Comparison of ENCODE assay signal across 23 cellular contexts in the genomic region with DNA sequence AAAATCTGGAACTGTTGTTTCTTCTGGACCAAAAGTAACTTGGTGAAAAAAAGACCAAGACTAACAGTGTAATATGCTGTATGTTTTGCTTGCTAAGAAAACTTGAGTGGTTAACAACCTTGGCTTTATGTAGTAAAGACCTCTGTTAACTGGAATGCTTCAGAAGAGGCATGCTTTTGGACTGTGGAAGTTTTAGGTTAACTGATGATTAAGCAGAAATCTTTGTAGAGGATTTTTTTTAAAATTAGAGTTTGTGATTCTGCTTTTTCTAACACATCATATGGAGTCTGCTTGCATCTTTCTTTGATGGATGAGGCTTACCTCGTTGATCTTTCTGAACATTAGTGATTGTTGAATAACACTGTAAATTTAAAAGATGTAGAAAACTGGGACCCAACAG. TPM values are rescaled to one million over a fixed set of nuclear protein-coding genes. Genes with fewer than 3 reads are reported as not detected.
A peak's percentile ranks its signal among the peaks of the same experiment; 100 is the strongest.
DNase-seq lines count a peak whose midpoint lies in the region; ATAC-seq, FAIRE-seq and TF ChIP-seq lines count a peak whose summit lies in the region.
"Had no signal": no experiment of that assay in that cellular context is flagged by ENCODE, and none has a peak within 500 bp of the region (broad histone marks: within the 10 kb centered on the region; RNA-seq: fewer than 3 reads in every experiment).

No MANE protein-coding gene starts in this region.

- no peak overlapping the region for H4K5ac ChIP-seq in IMR-90 (ENCODE audit: low read depth, low read length)

- TF ChIP-seq CTCF in IMR-90 (conservative IDR thresholded peaks at IDR 0.05; ENCODE audit: low read depth, low read length) (no peak), K562 (IDR thresholded peaks at IDR 0.05 in 2 of 3, conservative IDR thresholded peaks at IDR 0.05 in 1 of 3; ENCODE audit: insufficient read depth in 2 of 3, low read depth in 1 of 3, low read length in 3 of 3) (no peak), glutamatergic neuron (IDR thresholded peaks at IDR 0.05; ENCODE audit: partially characterized antibody, unreplicated experiment) (no peak)

- no peak overlapping the region for H3K9ac ChIP-seq in BLaER1 treated with 17β-estradiol and CSF1 and Interleukin-3, amounts not matched to agents 10 nM and 100 nM
- H3K9ac ChIP-seq in IMR-90 (ENCODE audit: low read depth, low read length): no peak overlapping the region
- H3K9ac ChIP-seq in K562 (ENCODE audit: insufficient read depth in 1 of 2, low read depth in 2 of 2, low read length in 2 of 2): no peak overlapping the region
- H3K9ac ChIP-seq: GM23248 had no signal

- no peak overlapping the region for H2AK9ac ChIP-seq in IMR-90 (replicated peaks; ENCODE audit: low read depth, low read length, poor library complexity)

- no peak overlapping the region for H3K56ac ChIP-seq in IMR-90 (ENCODE audit: extremely low read depth, insufficient read depth, low read length)

- no peak overlapping the region for H4K91ac ChIP-seq in IMR-90 (ENCODE audit: insufficient read depth, low read depth, low read length)

- no peak overlapping the region for H2BK5ac ChIP-seq in IMR-90 (ENCODE audit: low read depth, low read length, poor library complexity, severe bottlenecking)

- ATAC-seq in IMR-90 (ENCODE audit: low read depth) (no peak), K562 (no peak), HG02840 (IDR thresholded peaks at IDR 0.05; ENCODE audit: low FRiP score, unreplicated experiment) (no peak), left cardiac atrium (no peak), HG02938 (IDR thresholded peaks at IDR 0.05; ENCODE audit: unreplicated experiment) (no peak)

- dilution Hi-C loops in IMR-90 (cut with HindIII; ENCODE audit: low sequenced_read_pairs, unreplicated experiment): no loop called here

- H2AFZ ChIP-seq in IMR-90 (replicated peaks; ENCODE audit: low read length, poor library complexity): no peak overlapping the region
- H2AFZ ChIP-seq in K562 (ENCODE audit: low read depth, low read length): no peak overlapping the region
- H2AFZ ChIP-seq: GM23248 had no signal

- 0 out of 22 replicates have a peak, but pooled peaks cover 0 to under 1% (median 0%) of the 10 kb centered on the region in 11 experiments for H3K9me3 ChIP-seq in BLaER1 treated with 17β-estradiol and CSF1 and Interleukin-3, amounts not matched to agents 10 nM and 100 nM (replicated peaks in 1 of 11)
- no peaks in the 10 kb centered on the region for H3K9me3 ChIP-seq in IMR-90 (ENCODE audit: control insufficient read depth, insufficient read depth, low read length)
- H3K9me3 ChIP-seq in K562 (replicated peaks; ENCODE audit: control insufficient read depth, insufficient read depth, low read depth, low read length): no peaks in the 10 kb centered on the region
- H3K9me3 ChIP-seq: BLaER1 had no signal

- H3K4me2 ChIP-seq in BLaER1 treated with 17β-estradiol and CSF1 and Interleukin-3, amounts not matched to agents 10 nM and 100 nM: peak overlapping the region in 10 of 11 experiments; percentile 3 to 95 (median 88); a peak in 14 of 22 replicates
- H3K4me2 ChIP-seq in IMR-90 (ENCODE audit: low read depth, low read length): no peak overlapping the region
- H3K4me2 ChIP-seq in K562 (ENCODE audit: insufficient read depth, low read length): no peak overlapping the region

- TF ChIP-seq POLR2A in IMR-90 (IDR thresholded peaks at IDR 0.05; ENCODE audit: low read depth, low read length) (no peak), K562 (conservative IDR thresholded peaks at IDR 0.05) (no peak)

- no peak overlapping the region for H3K23ac ChIP-seq in IMR-90 (ENCODE audit: low read depth, low read length)

- DNase-seq in IMR-90 (no peak), K562 (ENCODE audit: extremely low read depth in 1 of 4, low spot score in 3 of 4) (no peak), glutamatergic neuron (no peak), left cardiac atrium (no peak), NCI-H1436 (lab: John Stamatoyannopoulos, UW) (no peak)
- DNase-seq: CD4-positive, alpha-beta T cell; CD8-positive, alpha-beta memory T cell; DMS53; DMS79 treated with DMSO at 0.1 percent for 48 hours; GF-D8; H7; HCEC 1CT had no signal

- peaks cover 23 to 99% (median 83%) of the 10 kb centered on the region in 11 experiments; a peak in 21 of 22 replicates for H4K20me1 ChIP-seq in BLaER1 treated with 17β-estradiol and CSF1 and Interleukin-3, amounts not matched to agents 10 nM and 100 nM
- H4K20me1 ChIP-seq in IMR-90 (ENCODE audit: insufficient read depth, low read length) (peaks cover 53% of the 10 kb centered on the region), K562 (replicated peaks; ENCODE audit: control insufficient read depth, insufficient read depth, low read length) (no peaks in the 10 kb centered on the region)

- H3K36me3 ChIP-seq in BLaER1 treated with 17β-estradiol and CSF1 and Interleukin-3, amounts not matched to agents 10 nM and 100 nM: 0 out of 22 replicates have a peak, but pooled peaks cover 0 to 2% (median 0%) of the 10 kb centered on the region in 11 experiments
- H3K36me3 ChIP-seq in IMR-90 (ENCODE audit: control insufficient read depth, insufficient read depth, low read length) (no peaks in the 10 kb centered on the region), K562 (ENCODE audit: control insufficient read depth, insufficient read depth, low read length) (no peaks in the 10 kb centered on the region)
- H3K36me3 ChIP-seq: BLaER1 had no signal

- H3K27me3 ChIP-seq in BLaER1 treated with 17β-estradiol and CSF1 and Interleukin-3, amounts not matched to agents 10 nM and 100 nM: no peaks in the 10 kb centered on the region
- H3K27me3 ChIP-seq in IMR-90 (ENCODE audit: control insufficient read depth, insufficient read depth, low read length) (no peaks in the 10 kb centered on the region), K562 (ENCODE audit: control insufficient read depth in 2 of 2, insufficient read depth in 2 of 2, low read length in 2 of 2) (peaks cover 12 to 15% of the 10 kb centered on the region in 2 experiments)
- H3K27me3 ChIP-seq: BLaER1 had no signal

- BruUV-seq in IMR-90 (replicated peaks; lab: Mats Ljungman, UMichigan) (no TSS peak), K562 (replicated peaks; lab: Mats Ljungman, UMichigan) (no TSS peak)

- H3K4me3 ChIP-seq in BLaER1 treated with 17β-estradiol and CSF1 and Interleukin-3, amounts not matched to agents 10 nM and 100 nM: no peak overlapping the region
- H3K4me3 ChIP-seq in IMR-90 (ENCODE audit: insufficient read depth, low read depth, low read length) (no peak overlapping the region), K562 (no peak overlapping the region)
- H3K4me3 ChIP-seq: BLaER1, GM23248 had no signal

- CTCF ChIA-PET in IMR-90 (lab: Yijun Ruan, JAX) (no interaction called here), K562 (lab: Yijun Ruan, JAX; ENCODE audit: low intra/inter-chr PET ratio) (no interaction called here)

- peaks cover 8% of the 10 kb centered on the region for H3K9me3 Mint-ChIP-seq in glutamatergic neuron (ENCODE audit: unreplicated experiment)
- H3K9me3 Mint-ChIP-seq: CD14-positive monocyte; CD4-positive, alpha-beta T cell had no signal

- no peak overlapping the region for H2BK15ac ChIP-seq in IMR-90 (ENCODE audit: low read depth, low read length)

- peaks cover 19 to 62% of the 10 kb centered on the region in 2 experiments for H3K79me1 ChIP-seq in IMR-90 (ENCODE audit: low read depth in 1 of 2, low read length in 2 of 2)

- no peak overlapping the region for H3K4ac ChIP-seq in IMR-90 (ENCODE audit: low read depth, low read length)

- no peaks in the 10 kb centered on the region for H3K36me3 Mint-ChIP-seq in glutamatergic neuron (ENCODE audit: unreplicated experiment)
- H3K36me3 Mint-ChIP-seq: CD8-positive, alpha-beta memory T cell had no signal

- H3K14ac ChIP-seq in IMR-90 (replicated peaks; ENCODE audit: low read depth, low read length): no peak overlapping the region

- no peak for FAIRE-seq in K562 (lab: Jason Lieb, UNC)
- FAIRE-seq: GM12891, GM18507, H1 had no signal

- no peak overlapping the region for H4K8ac ChIP-seq in IMR-90 (ENCODE audit: low read depth in 2 of 2, low read length in 2 of 2)

- peaks cover 69 to 99% (median 85%) of the 10 kb centered on the region in 10 experiments for H3K4me1 ChIP-seq in BLaER1 treated with 17β-estradiol and CSF1 and Interleukin-3, amounts not matched to agents 10 nM and 100 nM
- H3K4me1 ChIP-seq in IMR-90 (ENCODE audit: control insufficient read depth, insufficient read depth, low read length) (peaks cover 15% of the 10 kb centered on the region), K562 (replicated peaks in 1 of 2; ENCODE audit: control insufficient read depth in 2 of 2, insufficient read depth in 2 of 2, low read length in 2 of 2) (no peaks in the 10 kb centered on the region)

- H2BK120ac ChIP-seq in IMR-90 (ENCODE audit: low read depth, low read length): no peak overlapping the region

- POLR2A ChIA-PET in IMR-90 (lab: Charles Lee; ENCODE audit: unreplicated experiment) (no interaction called here), K562 (lab: Yijun Ruan, JAX) (no interaction called here)

- H3K27me3 Mint-ChIP-seq in glutamatergic neuron (ENCODE audit: unreplicated experiment): no peaks in the 10 kb centered on the region

- intact Hi-C loops in IMR-90 (cut with micrococcal nuclease): no loop called here
- intact Hi-C loops in K562 (cut with micrococcal nuclease): no loop called here
- intact Hi-C loops in left cardiac atrium (cut with DNase I): no loop called here

- H3K27ac Mint-ChIP-seq in glutamatergic neuron (ENCODE audit: unreplicated experiment): no peak overlapping the region
- H3K27ac Mint-ChIP-seq: B cell; CD14-positive monocyte; CD4-positive, alpha-beta T cell; CD8-positive, alpha-beta memory T cell had no signal

- no peak overlapping the region for H3K27ac ChIP-seq in BLaER1 treated with 17β-estradiol and CSF1 and Interleukin-3, amounts not matched to agents 10 nM and 100 nM
- no peak overlapping the region for H3K27ac ChIP-seq in IMR-90 (ENCODE audit: insufficient read depth, low read length)
- H3K27ac ChIP-seq in K562 (ENCODE audit: extremely low read depth, low read depth, low read length): no peak overlapping the region
- H3K27ac ChIP-seq: GM23248 had no signal

- H3K79me2 ChIP-seq in K562 (ENCODE audit: control insufficient read depth, insufficient read depth, low read length): no peaks in the 10 kb centered on the region

- TF ChIP-seq RAD21 in IMR-90 (IDR thresholded peaks at IDR 0.05; ENCODE audit: low read length): no peak
- no peak for TF ChIP-seq RAD21 in K562 (CRISPR knock-in tag; conservative IDR thresholded peaks at IDR 0.05 in 1 of 2, IDR thresholded peaks at IDR 0.05 in 1 of 2)

- H2BK20ac ChIP-seq in IMR-90 (ENCODE audit: low read depth, low read length): no peak overlapping the region

- TF ChIP-seq EP300 in K562 (IDR thresholded peaks at IDR 0.05; ENCODE audit: low read length): no peak

- no peak overlapping the region for H2AK5ac ChIP-seq in IMR-90 (ENCODE audit: low read depth, low read length)

- peak overlapping the region; percentile 75 for H3K4me3 Mint-ChIP-seq in glutamatergic neuron (ENCODE audit: unreplicated experiment)
- H3K4me3 Mint-ChIP-seq: B cell; CD14-positive monocyte; CD4-positive, alpha-beta T cell; CD8-positive, alpha-beta memory T cell had no signal

- peaks cover 16% of the 10 kb centered on the region for H3K9me1 ChIP-seq in IMR-90 (ENCODE audit: insufficient read depth, low read length)
- no peaks in the 10 kb centered on the region for H3K9me1 ChIP-seq in K562 (ENCODE audit: control insufficient read depth, insufficient read depth, low read length)

- H3K18ac ChIP-seq in IMR-90 (ENCODE audit: low read depth, low read length): no peak overlapping the region

- in situ Hi-C loops in IMR-90 (cut with MboI; ENCODE audit: low sequenced_read_pairs): no loop called here
- in situ Hi-C loops in K562 (cut with MboI): no loop called here

- peaks cover 84% of the 10 kb centered on the region for H3K4me1 Mint-ChIP-seq in glutamatergic neuron (ENCODE audit: low read depth, unreplicated experiment)

- no CpG with 5 or more reads among the region's 1 CpG for WGBS in IMR-90 (ENCODE audit: extremely low coverage in 2 of 2, insufficient read length in 1 of 2), 2 experiments
- 0% methylated on average over 1 of the region's 1 CpG for WGBS in K562 (ENCODE audit: insufficient coverage, low coverage, missing lambda C conversion rate)

RNA-seq across cellular contexts. Expression of gene PELI2, which starts 17.5 kb away (rescaled TPM):
- total RNA-seq in IMR-90 (2012; rRNA removed) (31.7 and 36.7 TPM in 2 replicates), K562 (2014; rRNA removed) (0.41 and 0.54 TPM in 2 replicates), K562 (2014; rRNA removed; fragmentation: Illumina TruSeq; extraction: Trizol) (0.44 and 0.77 TPM in 2 replicates), K562 (2015; rRNA removed; fragmentation: Illumina TruSeq; extraction: Trizol) (0.19 and 0.22 TPM in 2 replicates), K562 (2021) (0.58 and 1.0 TPM in 2 replicates), glutamatergic neuron (ENCODE audit: unreplicated experiment) (158 TPM), left cardiac atrium (1 to 10 TPM; 3.0 to 3.7 TPM)
- polyA plus RNA-seq in IMR-90 (2012; rRNA removed) (6.0 and 7.4 TPM in 2 replicates), K562 (2011; rRNA removed) (1.1 and 1.5 TPM in 2 replicates), K562 (2014; fragmentation: Illumina TruSeq; extraction: Trizol) (0.27 and 0.53 TPM in 2 replicates), K562 (2014; fragmentation: Nextera tagmentation; extraction: Ambion mirVana) (under 1 TPM; 0.20 to 0.63 TPM), K562 (2014; rRNA removed) (0.20 and 0.30 TPM in 2 replicates)
- polyA plus RNA-seq in IMR-90 (2012; cell fraction: cytosol; rRNA removed): 1.6 and 2.4 TPM in 2 replicates
- 5.8 and 13.1 TPM in 2 replicates for polyA plus RNA-seq in IMR-90 (2012; cell fraction: nucleus; rRNA removed; ENCODE audit: low replicate concordance)
- total RNA-seq in K562 (2011; cell fraction: chromatin; rRNA removed; ENCODE audit: low replicate concordance): 0.60 and 1.0 TPM in 2 replicates
- 0.33 and 0.39 TPM in 2 replicates for total RNA-seq in K562 (2011; cell fraction: nucleolus; rRNA removed)
- 0.51 and 0.76 TPM in 2 replicates for total RNA-seq in K562 (2011; cell fraction: nucleoplasm; rRNA removed)
- polyA plus RNA-seq in K562 (2011; cell fraction: cytosol; rRNA removed): 1.8 and 2.0 TPM in 2 replicates
- polyA plus RNA-seq in K562 (2011; cell fraction: nucleus; rRNA removed): 1.2 and 1.3 TPM in 2 replicates
- polyA plus RNA-seq in K562 (2012): 0.26 and 1.1 TPM in 2 replicates
- 2.8 and 3.9 TPM in 2 replicates for polyA minus RNA-seq in K562 (2011; rRNA and poly(A)+ RNA removed)
- 0.95 and 1.8 TPM in 2 replicates for polyA minus RNA-seq in K562 (2011; cell fraction: cytosol; rRNA and poly(A)+ RNA removed)
- polyA minus RNA-seq in K562 (2011; cell fraction: nucleus; rRNA and poly(A)+ RNA removed): 0.67 and 0.81 TPM in 2 replicates
- total RNA-seq: A172 had no signal

Comparison
In these comparisons a context has a peak if more than half of its experiments do, and no peak if none do; other contexts are left out.
1. H3K4me2 ChIP-seq: peak in BLaER1 treated with 17β-estradiol and CSF1 and Interleukin-3, amounts not matched to agents 10 nM and 100 nM (10 of 11); none in IMR-90 (single experiment) and K562 (single experiment).